Comparison of ENCODE assay signal across 9 cellular contexts in genomic region chr6:41935685-41936072, GRCh38. TPM values are rescaled to one million over a fixed set of nuclear protein-coding genes. Genes with fewer than 3 reads are reported as not detected.
A peak's percentile ranks its signal among the peaks of the same experiment; 100 is the strongest.
DNase-seq lines count a peak whose midpoint lies in the region; ATAC-seq and TF ChIP-seq lines count a peak whose summit lies in the region.
"Had no signal": no experiment of that assay in that cellular context is flagged by ENCODE, and none has a peak within 500 bp of the region (broad histone marks: within the 10 kb centered on the region; RNA-seq: fewer than 3 reads in every experiment).

No MANE protein-coding gene starts in this region.

- peak overlapping the region; percentile 44 for H3K27ac ChIP-seq in HL-60 (replicated peaks)
- H3K27ac ChIP-seq: brain microvascular endothelial cell had no signal

- no peak for TF ChIP-seq CTCF in Caco-2 (IDR thresholded peaks at IDR 0.05; ENCODE audit: insufficient read depth in 1 of 2, low read depth in 1 of 2, low read length in 1 of 2, severe bottlenecking in 1 of 2, unreplicated experiment in 1 of 2)
- no peak for TF ChIP-seq CTCF in HL-60 (IDR thresholded peaks at IDR 0.05; ENCODE audit: insufficient read depth, low read length)
- no peak for TF ChIP-seq CTCF in nephron progenitor cell (IDR thresholded peaks at IDR 0.05)

- POLR2A ChIA-PET in Caco-2 (lab: Charles Lee), result interaction anchor here (1.0 to 1.4 kb wide), 2 partner anchors 15 to 88 kb away, joined by 3 to 9 read pairs; partner anchors contain the start of genes BYSL and MED20

- H3K36me3 Mint-ChIP-seq in Caco-2 (ENCODE audit: insufficient read depth, unreplicated experiment), result peaks cover 64% of the 10 kb centered on the region
- H3K36me3 Mint-ChIP-seq in activated T-helper 2 cell treated with anti-CD3 and anti-CD28 coated beads, Interferon-gamma antibody, Interleukin-2, Interleukin-4, amounts not matched to agents 10 μg/mL and 5 μg/mL and 100 μg/mL, durations not matched to agents 14 hours and 24 hours and 36 hours (ENCODE audit: low read depth), result peaks cover 89% of the 10 kb centered on the region
- peaks cover 35% of the 10 kb centered on the region for H3K36me3 Mint-ChIP-seq in nephron progenitor cell (ENCODE audit: low read depth)

- no peaks in the 10 kb centered on the region for H3K27me3 ChIP-seq in Caco-2 (replicated peaks; ENCODE audit: control insufficient read depth, insufficient read depth, low read length)
- H3K27me3 ChIP-seq in HL-60 (ENCODE audit: insufficient read depth, poor library complexity, severe bottlenecking), result no peaks in the 10 kb centered on the region
- H3K27me3 ChIP-seq: brain microvascular endothelial cell had no signal

- ATAC-seq in GM18870 (IDR thresholded peaks at IDR 0.05; ENCODE audit: unreplicated experiment) (no peak), GM21526 (IDR thresholded peaks at IDR 0.05; ENCODE audit: low FRiP score, unreplicated experiment) (no peak)

- H3K27me3 Mint-ChIP-seq in Caco-2 (ENCODE audit: insufficient read depth, unreplicated experiment) (no peaks in the 10 kb centered on the region), nephron progenitor cell (ENCODE audit: low read depth, poor library complexity) (peaks cover 10% of the 10 kb centered on the region)
- H3K27me3 Mint-ChIP-seq in activated T-helper 2 cell treated with anti-CD3 and anti-CD28 coated beads, Interferon-gamma antibody, Interleukin-2, Interleukin-4, amounts not matched to agents 10 μg/mL and 5 μg/mL and 100 μg/mL, durations not matched to agents 14 hours and 24 hours and 36 hours (ENCODE audit: low read depth), result no peaks in the 10 kb centered on the region

- no TSS peak for BruUV-seq in Caco-2 (replicated peaks; lab: Mats Ljungman, UMichigan)

- H3K9me3 ChIP-seq in Caco-2, result no peaks in the 10 kb centered on the region

- H3K4me1 Mint-ChIP-seq in Caco-2 (ENCODE audit: low read depth, unreplicated experiment) (peaks cover 17% of the 10 kb centered on the region), nephron progenitor cell (peaks cover 35% of the 10 kb centered on the region)
- H3K4me1 Mint-ChIP-seq in activated T-helper 2 cell treated with anti-CD3 and anti-CD28 coated beads, Interferon-gamma antibody, Interleukin-2, Interleukin-4, amounts not matched to agents 10 μg/mL and 5 μg/mL and 100 μg/mL, durations not matched to agents 14 hours and 24 hours and 36 hours (ENCODE audit: low read depth), result peaks cover 67% of the 10 kb centered on the region

- intact Hi-C loops in Caco-2 (cut with micrococcal nuclease; ENCODE audit: unreplicated experiment), result loop anchor here (1.0 to 5.0 kb wide), 6 partner anchors 32 to 155 kb away; partner anchors contain the start of gene PRICKLE4
- intact Hi-C loops in activated T-helper 2 cell treated with anti-CD3 and anti-CD28 coated beads, Interferon-gamma antibody, Interleukin-2, Interleukin-4, amounts not matched to agents 10 μg/mL and 5 μg/mL and 100 μg/mL, durations not matched to agents 14 hours and 24 hours and 36 hours (cut with micrococcal nuclease), result loop anchor here (1.0 to 2.0 kb wide), 8 partner anchors 14 to 149 kb away; partner anchors contain the start of genes BYSL, MED20 and USP49

- peaks cover 33% of the 10 kb centered on the region for H3K4me1 ChIP-seq in Caco-2

- H3K4me3 Mint-ChIP-seq in Caco-2 (ENCODE audit: unreplicated experiment) (no peak overlapping the region), nephron progenitor cell (no peak overlapping the region)
- peak overlapping the region; percentile 86 for H3K4me3 Mint-ChIP-seq in activated T-helper 2 cell treated with anti-CD3 and anti-CD28 coated beads, Interferon-gamma antibody, Interleukin-2, Interleukin-4, amounts not matched to agents 10 μg/mL and 5 μg/mL and 100 μg/mL, durations not matched to agents 14 hours and 24 hours and 36 hours (ENCODE audit: low read depth)

- H3K9me3 Mint-ChIP-seq in Caco-2 (ENCODE audit: unreplicated experiment) (no peaks in the 10 kb centered on the region), nephron progenitor cell (no peaks in the 10 kb centered on the region)
- no peaks in the 10 kb centered on the region for H3K9me3 Mint-ChIP-seq in activated T-helper 2 cell treated with anti-CD3 and anti-CD28 coated beads, Interferon-gamma antibody, Interleukin-2, Interleukin-4, amounts not matched to agents 10 μg/mL and 5 μg/mL and 100 μg/mL, durations not matched to agents 14 hours and 24 hours and 36 hours

- DNase-seq in Caco-2, result no peak
- DNase-seq in HL-60 (ENCODE audit: low read depth in 1 of 2, low spot score in 1 of 2), result peak in 1 of 2 experiments; percentile 8
- DNase-seq in activated T-helper 2 cell treated with anti-CD3 and anti-CD28 coated beads, Interferon-gamma antibody, Interleukin-2, Interleukin-4, amounts not matched to agents 10 μg/mL and 5 μg/mL and 100 μg/mL, durations not matched to agents 14 hours and 24 hours and 36 hours (ENCODE audit: low spot score), result no peak
- DNase-seq in nephron progenitor cell, result no peak
- no peak for DNase-seq in HK-2 (ENCODE audit: unreplicated experiment)
- DNase-seq in NCI-H2081 treated with DMSO at 0.1 percent for 48 hours (lab: John Stamatoyannopoulos, UW), result no peak

- CTCF ChIA-PET in Caco-2 (lab: Charles Lee), result interaction anchor here (0.6 to 2.6 kb wide), 5 partner anchors 15 to 109 kb away, joined by 3 to 13 read pairs (median 4); partner anchors contain the start of genes BYSL, MED20 and USP49

- H3K4me3 ChIP-seq in Caco-2 (ENCODE audit: low read depth, low read length) (no peak overlapping the region), HL-60 (replicated peaks; ENCODE audit: insufficient read depth, low read length) (no peak overlapping the region)

- H3K36me3 ChIP-seq in Caco-2 (ENCODE audit: control insufficient read depth, insufficient read depth, low read length), result peaks cover 3% of the 10 kb centered on the region

- peak overlapping the region; percentile 20 for H3K27ac Mint-ChIP-seq in Caco-2 (ENCODE audit: unreplicated experiment)
- peak overlapping the region; percentile 83 for H3K27ac Mint-ChIP-seq in activated T-helper 2 cell treated with anti-CD3 and anti-CD28 coated beads, Interferon-gamma antibody, Interleukin-2, Interleukin-4, amounts not matched to agents 10 μg/mL and 5 μg/mL and 100 μg/mL, durations not matched to agents 14 hours and 24 hours and 36 hours
- H3K27ac Mint-ChIP-seq in nephron progenitor cell, result peak overlapping the region; percentile 26

RNA-seq across cellular contexts. Expression of gene CCND3, which starts 5.9 kb away (rescaled TPM):
- total RNA-seq in Caco-2 (2022), result 24.7 and 26.9 TPM in 2 replicates
- total RNA-seq in activated T-helper 2 cell treated with anti-CD3 and anti-CD28 coated beads, Interferon-gamma antibody, Interleukin-2, Interleukin-4, amounts not matched to agents 10 μg/mL and 5 μg/mL and 100 μg/mL, durations not matched to agents 14 hours and 24 hours and 36 hours, result 207 and 217 TPM in 2 replicates

RNA-seq across cellular contexts. Expression of gene BYSL, which starts 14.4 kb away (rescaled TPM):
- 42.6 and 45.9 TPM in 2 replicates for total RNA-seq in Caco-2 (2022)
- 58.2 and 60.5 TPM in 2 replicates for total RNA-seq in activated T-helper 2 cell treated with anti-CD3 and anti-CD28 coated beads, Interferon-gamma antibody, Interleukin-2, Interleukin-4, amounts not matched to agents 10 μg/mL and 5 μg/mL and 100 μg/mL, durations not matched to agents 14 hours and 24 hours and 36 hours

RNA-seq across cellular contexts. Expression of gene MED20, which starts 14.7 kb away (rescaled TPM):
- 40.0 and 43.7 TPM in 2 replicates for total RNA-seq in Caco-2 (2022)
- 23.7 and 24.3 TPM in 2 replicates for total RNA-seq in activated T-helper 2 cell treated with anti-CD3 and anti-CD28 coated beads, Interferon-gamma antibody, Interleukin-2, Interleukin-4, amounts not matched to agents 10 μg/mL and 5 μg/mL and 100 μg/mL, durations not matched to agents 14 hours and 24 hours and 36 hours

RNA-seq across cellular contexts. Expression of gene USP49, which starts 40.5 kb away (rescaled TPM):
- total RNA-seq in Caco-2 (2022), result 17.9 and 18.5 TPM in 2 replicates
- total RNA-seq in activated T-helper 2 cell treated with anti-CD3 and anti-CD28 coated beads, Interferon-gamma antibody, Interleukin-2, Interleukin-4, amounts not matched to agents 10 μg/mL and 5 μg/mL and 100 μg/mL, durations not matched to agents 14 hours and 24 hours and 36 hours, result 6.1 and 6.4 TPM in 2 replicates

Comparison
In these comparisons a context has a peak if more than half of its experiments do, and no peak if none do; other contexts are left out.
1. H3K27ac Mint-ChIP-seq: peak in every context shown above with its lines; median percentile 83 in activated T-helper 2 cell treated with anti-CD3 and anti-CD28 coated beads, Interferon-gamma antibody, Interleukin-2, Interleukin-4, amounts not matched to agents 10 μg/mL and 5 μg/mL and 100 μg/mL, durations not matched to agents 14 hours and 24 hours and 36 hours; 26 in nephron progenitor cell; 20 in Caco-2.